8 cellular contexts compared by ENCODE assay signal in the genomic region with DNA sequence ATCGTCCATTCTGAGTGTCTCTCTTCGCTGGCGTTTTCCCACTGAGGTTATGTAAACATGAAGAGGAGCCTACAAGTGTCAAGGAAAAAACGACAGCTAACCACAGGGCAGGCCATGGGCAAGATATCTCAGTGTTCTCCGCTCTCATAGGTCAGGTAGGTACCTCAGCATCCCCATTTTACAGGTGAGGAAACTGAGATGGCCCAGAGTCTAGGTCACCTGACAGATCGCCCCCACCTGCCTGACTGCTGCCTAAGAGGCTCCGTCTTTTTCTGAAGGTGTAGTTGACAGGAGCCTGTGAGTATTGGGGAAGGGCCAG. TPM values are rescaled to one million over a fixed set of nuclear protein-coding genes. Genes with fewer than 3 reads are reported as not detected.
A peak's percentile ranks its signal among the peaks of the same experiment; 100 is the strongest.
DNase-seq lines count a peak whose midpoint lies in the region; TF ChIP-seq lines count a peak whose summit lies in the region.

No MANE protein-coding gene starts in this region.

- H3K36me3 ChIP-seq in kidney epithelial cell (ENCODE audit: control insufficient read depth, insufficient read depth, low read length): no peaks in the 10 kb centered on the region
- no peaks in the 10 kb centered on the region for H3K36me3 ChIP-seq in testis (ENCODE audit: low read depth, missing control alignments)

- H3K27ac ChIP-seq in testis: peak overlapping the region; percentile 78 to 93

- H3K4me3 ChIP-seq in kidney epithelial cell (ENCODE audit: low read depth, low read length) (peak overlapping the region; percentile 56), testis (peak overlapping the region; percentile 71 to 81)

- H3K27ac Mint-ChIP-seq in T-helper 1 cell treated with Interleukin-12 subunit alpha and Interleukin-12 subunit beta and Interleukin-4 antibody, amounts not matched to agents 30 μg/mL and 1 μg/mL, for 36 hours: peak overlapping the region; percentile 99
- peak overlapping the region; percentile 100 for H3K27ac Mint-ChIP-seq in activated naive CD8-positive, alpha-beta T cell treated with anti-CD3 and anti-CD28 coated beads for 36 hours

- H3K9me3 Mint-ChIP-seq in T-helper 1 cell treated with Interleukin-12 subunit alpha and Interleukin-12 subunit beta and Interleukin-4 antibody, amounts not matched to agents 30 μg/mL and 1 μg/mL, for 36 hours: no peaks in the 10 kb centered on the region
- peaks cover 5% of the 10 kb centered on the region for H3K9me3 Mint-ChIP-seq in activated naive CD8-positive, alpha-beta T cell treated with anti-CD3 and anti-CD28 coated beads for 36 hours

- peaks cover 16% of the 10 kb centered on the region for H3K4me1 ChIP-seq in testis

- no peaks in the 10 kb centered on the region for H3K27me3 Mint-ChIP-seq in T-helper 1 cell treated with Interleukin-12 subunit alpha and Interleukin-12 subunit beta and Interleukin-4 antibody, amounts not matched to agents 30 μg/mL and 1 μg/mL, for 36 hours (ENCODE audit: low read depth)
- no peaks in the 10 kb centered on the region for H3K27me3 Mint-ChIP-seq in activated naive CD8-positive, alpha-beta T cell treated with anti-CD3 and anti-CD28 coated beads for 36 hours

- no peak for TF ChIP-seq POLR2A in testis (IDR thresholded peaks at IDR 0.05)

- peaks cover 25% of the 10 kb centered on the region for H3K36me3 Mint-ChIP-seq in T-helper 1 cell treated with Interleukin-12 subunit alpha and Interleukin-12 subunit beta and Interleukin-4 antibody, amounts not matched to agents 30 μg/mL and 1 μg/mL, for 36 hours (ENCODE audit: low read depth)
- peaks cover 26% of the 10 kb centered on the region for H3K36me3 Mint-ChIP-seq in activated naive CD8-positive, alpha-beta T cell treated with anti-CD3 and anti-CD28 coated beads for 36 hours

- H3K4me1 Mint-ChIP-seq in T-helper 1 cell treated with Interleukin-12 subunit alpha and Interleukin-12 subunit beta and Interleukin-4 antibody, amounts not matched to agents 30 μg/mL and 1 μg/mL, for 36 hours (ENCODE audit: low read depth): peaks cover 25% of the 10 kb centered on the region
- peaks cover 20% of the 10 kb centered on the region for H3K4me1 Mint-ChIP-seq in activated naive CD8-positive, alpha-beta T cell treated with anti-CD3 and anti-CD28 coated beads for 36 hours

- intact Hi-C loops in testis (cut with DNase I; ENCODE audit: low total_unique reads): no loop called here

- H3K27me3 ChIP-seq in kidney epithelial cell (ENCODE audit: control insufficient read depth, insufficient read depth, low read length) (no peaks in the 10 kb centered on the region), testis (no peaks in the 10 kb centered on the region)

- DNase-seq in T-helper 1 cell: no peak
- no peak for DNase-seq in activated naive CD8-positive, alpha-beta T cell treated with anti-CD3 and anti-CD28 coated beads for 36 hours
- DNase-seq in kidney epithelial cell (ENCODE audit: low read depth): no peak
- DNase-seq in testis: no peak
- DNase-seq in A172 (ENCODE audit: low spot score): no peak
- DNase-seq in activated CD4-positive, alpha-beta T cell treated with anti-CD3 and anti-CD28 coated beads for 48 hours: no peak
- DNase-seq in NCI-H345 treated with DMSO at 0.1 percent for 48 hours (lab: John Stamatoyannopoulos, UW; ENCODE audit: unreplicated experiment): no peak

- TF ChIP-seq CTCF in kidney epithelial cell (IDR thresholded peaks at IDR 0.05; ENCODE audit: insufficient read depth, low read length, poor library complexity, severe bottlenecking) (no peak), testis (IDR thresholded peaks at IDR 0.05) (no peak)

- H3K9me3 ChIP-seq in testis: no peaks in the 10 kb centered on the region

- peak overlapping the region; percentile 96 for H3K4me3 Mint-ChIP-seq in T-helper 1 cell treated with Interleukin-12 subunit alpha and Interleukin-12 subunit beta and Interleukin-4 antibody, amounts not matched to agents 30 μg/mL and 1 μg/mL, for 36 hours
- H3K4me3 Mint-ChIP-seq in activated naive CD8-positive, alpha-beta T cell treated with anti-CD3 and anti-CD28 coated beads for 36 hours: peak overlapping the region; percentile 97

- WGBS in testis, 2 donors: 7 to 11% methylated on average over 7 of the region's 7 CpGs

RNA-seq across cellular contexts. Expression of gene NDUFA6, which starts 0.8 kb away (rescaled TPM):
- 100 to 1,000 TPM; 107 to 117 TPM for total RNA-seq in activated naive CD8-positive, alpha-beta T cell treated with anti-CD3 and anti-CD28 coated beads for 36 hours
- total RNA-seq in kidney epithelial cell (52.0 and 67.3 TPM in 2 replicates), testis (10 to 100 TPM; 41.1 to 53.3 TPM)
- polyA plus RNA-seq in testis (ENCODE audit: insufficient read depth, low read depth, low replicate concordance): 81.4 TPM
- 73.3 and 80.7 TPM in 2 replicates for total RNA-seq in A172 (2014; rRNA removed; shearing (Covaris generic))

RNA-seq across cellular contexts. Expression of gene SMDT1, which starts 11.9 kb away (rescaled TPM):
- 10 to 100 TPM; 58.0 to 63.4 TPM for total RNA-seq in activated naive CD8-positive, alpha-beta T cell treated with anti-CD3 and anti-CD28 coated beads for 36 hours
- 7.1 and 16.3 TPM in 2 replicates for total RNA-seq in kidney epithelial cell
- total RNA-seq in testis: 10 to 100 TPM; 14.3 to 19.4 TPM
- polyA plus RNA-seq in testis (ENCODE audit: insufficient read depth, low read depth, low replicate concordance): 130 TPM
- total RNA-seq in A172 (2014; rRNA removed; shearing (Covaris generic)): 2.9 and 6.5 TPM in 2 replicates

RNA-seq across cellular contexts. Expression of gene PHETA2, which starts 17.4 kb away (rescaled TPM):
- 1 to 10 TPM; 1.5 to 2.1 TPM for total RNA-seq in activated naive CD8-positive, alpha-beta T cell treated with anti-CD3 and anti-CD28 coated beads for 36 hours
- total RNA-seq in kidney epithelial cell (4.6 and 8.7 TPM in 2 replicates), testis (1 to 10 TPM; 2.8 to 3.8 TPM)
- 5.5 TPM for polyA plus RNA-seq in testis (ENCODE audit: insufficient read depth, low read depth, low replicate concordance)
- total RNA-seq in A172 (2014; rRNA removed; shearing (Covaris generic)): 0.07 and 0.17 TPM in 2 replicates

RNA-seq across cellular contexts. Expression of gene NAGA, which starts 20.8 kb away (rescaled TPM):
- total RNA-seq in activated naive CD8-positive, alpha-beta T cell treated with anti-CD3 and anti-CD28 coated beads for 36 hours: 10 to 100 TPM; 13.2 to 16.0 TPM
- 26.3 and 28.4 TPM in 2 replicates for total RNA-seq in kidney epithelial cell
- 10 to 100 TPM; 19.9 to 32.1 TPM for total RNA-seq in testis
- polyA plus RNA-seq in testis (ENCODE audit: insufficient read depth, low read depth, low replicate concordance): 22.9 TPM
- total RNA-seq in A172 (2014; rRNA removed; shearing (Covaris generic)): 11.5 and 17.7 TPM in 2 replicates

RNA-seq across cellular contexts. Expression of gene CYP2D6, which starts 39.2 kb away (rescaled TPM):
- total RNA-seq in activated naive CD8-positive, alpha-beta T cell treated with anti-CD3 and anti-CD28 coated beads for 36 hours: 1 to 10 TPM; 1.6 to 2.4 TPM
- total RNA-seq in kidney epithelial cell (0.58 and 1.1 TPM in 2 replicates), testis (1 to 10 TPM; 1.4 to 2.0 TPM)
- polyA plus RNA-seq in testis (ENCODE audit: insufficient read depth, low read depth, low replicate concordance): 0.54 TPM
- 0.03 and 0.46 TPM in 2 replicates for total RNA-seq in A172 (2014; rRNA removed; shearing (Covaris generic))
